ENCODE assay signal across 11 cellular contexts in the genomic region with DNA sequence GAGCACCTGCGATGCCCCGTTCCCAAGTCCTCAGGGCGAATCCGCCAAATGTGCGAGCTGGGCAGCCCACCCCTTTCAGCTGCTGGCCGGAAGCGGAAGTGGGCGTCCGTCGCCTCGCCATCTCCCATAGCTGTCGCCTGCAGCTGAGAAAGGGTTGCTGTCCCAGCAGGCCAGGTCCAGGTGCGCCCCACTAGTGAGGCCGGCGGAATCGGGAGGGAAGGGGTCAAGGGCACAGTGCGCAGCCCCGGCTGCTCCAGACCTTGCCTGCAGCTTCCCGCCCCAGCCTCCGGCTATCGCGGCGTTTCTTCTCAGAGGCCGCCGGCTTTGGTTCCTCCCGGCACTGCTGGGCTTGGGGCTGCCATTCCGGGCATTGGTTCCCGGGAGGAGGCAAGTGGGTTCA. TPM values are rescaled to one million over a fixed set of nuclear protein-coding genes. Genes with fewer than 3 reads are reported as not detected.
DNase-seq lines count a peak whose midpoint lies in the region; ATAC-seq and TF ChIP-seq lines count a peak whose summit lies in the region.
"Had no signal": no experiment of that assay in that cellular context is flagged by ENCODE, and none has a peak within 500 bp of the region (broad histone marks: within the 10 kb centered on the region; RNA-seq: fewer than 3 reads in every experiment).

A gene (plus strand): TSS at position 109 of the 400 bp plus-strand sequence. CDS start 15,299 bp downstream, outside the sequence.

- H3K79me1 ChIP-seq in neuronal stem cell (ENCODE audit: low read depth, low read length), result peaks cover 2% of the 10 kb centered on the region

- H3K4me3 ChIP-seq in neuronal stem cell (ENCODE audit: low read length in 2 of 2), result peak within 1 kb of the TSS in 1 of 2 donors; percentile 42

- peak within 1 kb of the TSS; percentile 40 for H3K14ac ChIP-seq in neuronal stem cell (ENCODE audit: low read length)

- H3K9ac ChIP-seq in neuronal stem cell (ENCODE audit: low read depth, low read length, poor library complexity), result no peak within 1 kb of the TSS

- no peak within 1 kb of the TSS for H2BK12ac ChIP-seq in neuronal stem cell (ENCODE audit: low read length)

- no peaks in the 10 kb centered on the region for H3K4me1 Mint-ChIP-seq in dendritic cell treated with granulocyte-macrophage colony-stimulating factor and Interleukin-4, amounts not matched to agents 40 ng/mL and 50 ng/mL, for 4 days (ENCODE audit: low read depth)

- H2BK120ac ChIP-seq in neuronal stem cell (ENCODE audit: low read depth, low read length), result no peak within 1 kb of the TSS

- H3K27ac Mint-ChIP-seq in dendritic cell treated with granulocyte-macrophage colony-stimulating factor and Interleukin-4, amounts not matched to agents 40 ng/mL and 50 ng/mL, for 4 days, result no peak within 1 kb of the TSS

- no peak within 1 kb of the TSS for H3K27ac ChIP-seq in neuronal stem cell (replicated peaks; ENCODE audit: low read length)
- H3K27ac ChIP-seq: esophagus squamous epithelium had no signal

- H3K4me1 ChIP-seq in neuronal stem cell (ENCODE audit: control insufficient read depth in 2 of 2, insufficient read depth in 1 of 2, low read depth in 1 of 2, low read length in 2 of 2), result no peaks in the 10 kb centered on the region
- H3K4me1 ChIP-seq: esophagus squamous epithelium had no signal

- H3K4me3 Mint-ChIP-seq in dendritic cell treated with granulocyte-macrophage colony-stimulating factor and Interleukin-4, amounts not matched to agents 40 ng/mL and 50 ng/mL, for 4 days, result peak within 1 kb of the TSS; percentile 35

- intact Hi-C loops in dendritic cell treated with granulocyte-macrophage colony-stimulating factor and Interleukin-4, amounts not matched to agents 40 ng/mL and 50 ng/mL, for 4 days (cut with micrococcal nuclease), result no loop called here

- H3K23ac ChIP-seq in neuronal stem cell (ENCODE audit: low read depth, low read length, poor library complexity), result peak within 1 kb of the TSS; percentile 98

- peaks cover 13 to 28% of the 10 kb centered on the region in 2 donors for H3K9me3 ChIP-seq in neuronal stem cell (replicated peaks in 1 of 2; ENCODE audit: control insufficient read depth in 2 of 2, insufficient read depth in 1 of 2, low read depth in 1 of 2, low read length in 2 of 2)

- H2AFZ ChIP-seq in neuronal stem cell (ENCODE audit: low read length), result no peak within 1 kb of the TSS

- no peak for TF ChIP-seq CTCF in GM20000 (IDR thresholded peaks at IDR 0.05; ENCODE audit: extremely low read depth, missing control alignments)

- H4K8ac ChIP-seq in neuronal stem cell (ENCODE audit: low read depth, low read length), result no peak within 1 kb of the TSS

- peaks cover 10% of the 10 kb centered on the region for H3K36me3 Mint-ChIP-seq in dendritic cell treated with granulocyte-macrophage colony-stimulating factor and Interleukin-4, amounts not matched to agents 40 ng/mL and 50 ng/mL, for 4 days (ENCODE audit: low read depth)

- ATAC-seq in HG03460 (IDR thresholded peaks at IDR 0.05; ENCODE audit: unreplicated experiment) (no peak), GM18498 (IDR thresholded peaks at IDR 0.05; ENCODE audit: unreplicated experiment) (no peak)

- peaks cover 13% of the 10 kb centered on the region for H3K27me3 Mint-ChIP-seq in dendritic cell treated with granulocyte-macrophage colony-stimulating factor and Interleukin-4, amounts not matched to agents 40 ng/mL and 50 ng/mL, for 4 days

- DNase-seq in COLO668 (lab: John Stamatoyannopoulos, UW; ENCODE audit: unreplicated experiment) (peak; percentile 50), NCI-H82 (lab: John Stamatoyannopoulos, UW) (peak; percentile 74), neuronal stem cell (ENCODE audit: low spot score) (no peak), GM20000 (ENCODE audit: low spot score) (no peak), NCI-H526 (lab: John Stamatoyannopoulos, UW) (no peak)
- DNase-seq: esophagus squamous epithelium, NCI-H1694, SW 1271 had no signal

- H3K18ac ChIP-seq in neuronal stem cell (ENCODE audit: low read length), result peak within 1 kb of the TSS; percentile 16

- peaks cover 3 to 6% of the 10 kb centered on the region in 2 donors for H3K36me3 ChIP-seq in neuronal stem cell (replicated peaks in 1 of 2; ENCODE audit: control insufficient read depth in 2 of 2, insufficient read depth in 2 of 2, low read length in 2 of 2)

- no peak within 1 kb of the TSS for H2AK5ac ChIP-seq in neuronal stem cell (ENCODE audit: low read depth, low read length)

- no peaks in the 10 kb centered on the region for H3K27me3 ChIP-seq in neuronal stem cell (ENCODE audit: control insufficient read depth in 3 of 3, insufficient read depth in 3 of 3, low read depth in 1 of 3, low read length in 3 of 3)
- H3K27me3 ChIP-seq: esophagus squamous epithelium had no signal

- peaks cover 54% of the 10 kb centered on the region for H3K9me3 Mint-ChIP-seq in dendritic cell treated with granulocyte-macrophage colony-stimulating factor and Interleukin-4, amounts not matched to agents 40 ng/mL and 50 ng/mL, for 4 days

- H3K4me2 ChIP-seq in neuronal stem cell (ENCODE audit: insufficient read depth, low read length, poor library complexity, severe bottlenecking), result no peak within 1 kb of the TSS

- no peak within 1 kb of the TSS for H4K91ac ChIP-seq in neuronal stem cell (ENCODE audit: low read depth, low read length, poor library complexity)

- H2BK15ac ChIP-seq in neuronal stem cell (ENCODE audit: low read length), result no peak within 1 kb of the TSS

- no CpG with 5 or more reads among the region's 28 CpGs for WGBS in neuronal stem cell (ENCODE audit: extremely low coverage in 2 of 2, insufficient read length in 2 of 2, insufficient replicate concordance in 1 of 2), 2 donors

- no peak within 1 kb of the TSS for H2BK5ac ChIP-seq in neuronal stem cell (ENCODE audit: low read length)

- H3K4ac ChIP-seq in neuronal stem cell (ENCODE audit: low read length), result no peak within 1 kb of the TSS

RNA-seq across cellular contexts. Expression of the gene that starts here (rescaled TPM):
- 9.3 TPM for polyA plus RNA-seq in neuronal stem cell (2013, experiment 1 of 2)
- 10.2 TPM for polyA plus RNA-seq in neuronal stem cell (2013, experiment 2 of 2)

Comparison
In these comparisons a context has a peak if more than half of its experiments do, and no peak if none do; other contexts are left out.
1. DNase-seq: peak in COLO668 (single experiment) and NCI-H82 (single experiment); none in neuronal stem cell (single experiment), GM20000 (single experiment) and NCI-H526 (0 of 2).